11 cellular contexts compared by ENCODE assay signal in genomic region chr7:107746006-107746405, GRCh38. TPM values are rescaled to one million over a fixed set of nuclear protein-coding genes. Genes with fewer than 3 reads are reported as not detected.
DNase-seq lines count a peak whose midpoint lies in the region; ATAC-seq and TF ChIP-seq lines count a peak whose summit lies in the region.
"Had no signal": no experiment of that assay in that cellular context is flagged by ENCODE, and none has a peak within 500 bp of the region (broad histone marks: within the 10 kb centered on the region; RNA-seq: fewer than 3 reads in every experiment).

No MANE protein-coding gene starts in this region.

- WGBS in SK-N-SH (ENCODE audit: low lambda C conversion rate), result 58% methylated on average over 3 of the region's 3 CpGs
- 66 to 75% (median 71%) methylated on average over 3 of the region's 3 CpGs for WGBS in spleen, 5 donors

- POLR2A ChIA-PET in SK-N-SH (lab: Yijun Ruan, JAX), result no interaction called here

- intact Hi-C loops in spleen (cut with DNase I; ENCODE audit: low total_unique reads), result loop anchor here (10.0 kb wide), 1 partner anchor 129 kb away; no protein-coding TSS in a partner anchor

- peaks cover 54% of the 10 kb centered on the region for H4K20me1 ChIP-seq in SK-N-SH (ENCODE audit: insufficient read depth)
- H4K20me1 ChIP-seq in OCI-LY1 (ENCODE audit: insufficient read depth, low read length), result no peaks in the 10 kb centered on the region

- H3K9me2 ChIP-seq in SK-N-SH (no peaks in the 10 kb centered on the region), OCI-LY1 (ENCODE audit: low read depth, low read length) (no peaks in the 10 kb centered on the region)

- H2AFZ ChIP-seq in SK-N-SH (ENCODE audit: low read depth), result no peak overlapping the region
- H2AFZ ChIP-seq in OCI-LY1 (ENCODE audit: low read length), result no peak overlapping the region

- TF ChIP-seq POLR2A in spleen (IDR thresholded peaks at IDR 0.05), result no peak

- no peak for TF ChIP-seq RAD21 in SK-N-SH (IDR thresholded peaks at IDR 0.05; ENCODE audit: low read length)

- H3K9me3 ChIP-seq in SK-N-SH, result no peaks in the 10 kb centered on the region
- no peaks in the 10 kb centered on the region for H3K9me3 ChIP-seq in OCI-LY1 (ENCODE audit: low read length)
- H3K9me3 ChIP-seq in spleen, result no peaks in the 10 kb centered on the region
- H3K9me3 ChIP-seq: thoracic aorta had no signal

- H3K79me2 ChIP-seq in SK-N-SH (ENCODE audit: insufficient read depth) (peaks cover 71% of the 10 kb centered on the region), OCI-LY1 (ENCODE audit: insufficient read depth, low read length) (peaks cover 64% of the 10 kb centered on the region)

- no peak overlapping the region for H3K27ac Mint-ChIP-seq in osteocyte (ENCODE audit: unreplicated experiment)

- TF ChIP-seq EP300 in SK-N-SH (IDR thresholded peaks at IDR 0.05; ENCODE audit: borderline replicate concordance in 1 of 2, low read depth in 1 of 2, low read length in 1 of 2), result no peak

- TF ChIP-seq CTCF in SK-N-SH (IDR thresholded peaks at IDR 0.05), result no peak
- no peak for TF ChIP-seq CTCF in OCI-LY1 (IDR thresholded peaks at IDR 0.05; ENCODE audit: low read length)
- no peak for TF ChIP-seq CTCF in osteocyte (IDR thresholded peaks at IDR 0.05)
- no peak for TF ChIP-seq CTCF in spleen (IDR thresholded peaks at IDR 0.05 in 8 of 11, conservative IDR thresholded peaks at IDR 0.05 in 3 of 11)

- peak overlapping the region in 1 of 2 experiments; percentile 100; a peak in 1 of 4 replicates for H3K4me3 ChIP-seq in SK-N-SH (ENCODE audit: low read depth in 2 of 2, low read length in 1 of 2)
- peak overlapping the region; percentile 79 for H3K4me3 ChIP-seq in OCI-LY1 (ENCODE audit: low read depth, low read length, poor library complexity, severe bottlenecking)
- peak overlapping the region in 3 of 8 donors; percentile 78 to 86 (median 83) for H3K4me3 ChIP-seq in spleen

- peaks cover 11% of the 10 kb centered on the region for H3K36me3 Mint-ChIP-seq in osteocyte (ENCODE audit: unreplicated experiment)

- H3K27me3 ChIP-seq in SK-N-SH (ENCODE audit: insufficient read depth) (no peaks in the 10 kb centered on the region), OCI-LY1 (ENCODE audit: insufficient read depth, low read length) (no peaks in the 10 kb centered on the region), spleen (replicated peaks in 1 of 7) (no peaks in the 10 kb centered on the region)
- H3K27me3 ChIP-seq: brain microvascular endothelial cell had no signal

- H3K4me3 Mint-ChIP-seq in osteocyte (ENCODE audit: unreplicated experiment), result peak overlapping the region; percentile 94

- DNase-seq in SK-N-SH (no peak), dermis blood vessel endothelial cell (peak; percentile 55), osteocyte (ENCODE audit: extremely low spot score, unreplicated experiment) (no peak), Ammon's horn (ENCODE audit: low spot score) (no peak), superior temporal gyrus (ENCODE audit: extremely low spot score) (no peak), spleen (no peak)
- DNase-seq: brain microvascular endothelial cell had no signal

- no peak for ATAC-seq in SK-N-SH treated with all-trans-retinoic acid at 6 μM for 48 hours

- H3K4me1 Mint-ChIP-seq in osteocyte (ENCODE audit: unreplicated experiment), result peaks cover 39% of the 10 kb centered on the region

- peaks cover 2% of the 10 kb centered on the region for H3K27me3 Mint-ChIP-seq in osteocyte (ENCODE audit: unreplicated experiment)

- H3K4me2 ChIP-seq in SK-N-SH (peak overlapping the region; percentile 87), OCI-LY1 (ENCODE audit: low read length) (peak overlapping the region; percentile 76)

- CTCF ChIA-PET in SK-N-SH (lab: Yijun Ruan, JAX), result interaction anchor here (1.1 to 12.8 kb wide), 4 partner anchors 50 to 400 kb away, joined by 3 to 284 read pairs (median 8); no protein-coding TSS in a partner anchor

- H3K36me3 ChIP-seq in SK-N-SH (replicated peaks in 1 of 2; ENCODE audit: control insufficient read depth in 1 of 2, insufficient read depth in 2 of 2, low read length in 1 of 2), result peaks cover 38 to 45% of the 10 kb centered on the region in 2 experiments
- H3K36me3 ChIP-seq in OCI-LY1 (ENCODE audit: insufficient read depth, low read length), result peaks cover 36% of the 10 kb centered on the region
- H3K36me3 ChIP-seq in spleen, result peaks cover 0 to 30% (median 20%) of the 10 kb centered on the region in 6 donors
- H3K36me3 ChIP-seq: brain microvascular endothelial cell had no signal

- no peaks in the 10 kb centered on the region for H3K9me3 Mint-ChIP-seq in osteocyte (ENCODE audit: unreplicated experiment)

- peaks cover 19% of the 10 kb centered on the region for H3F3A ChIP-seq in SK-N-SH (replicated peaks; ENCODE audit: insufficient read depth)
- H3F3A ChIP-seq in OCI-LY1 (ENCODE audit: insufficient read depth, low read length), result no peaks in the 10 kb centered on the region

- no peak overlapping the region for H3K9ac ChIP-seq in SK-N-SH
- peak overlapping the region; percentile 70; the same call in 1 of the 2 replicates for H3K9ac ChIP-seq in OCI-LY1 (ENCODE audit: low read length)

- H3K4me1 ChIP-seq in SK-N-SH (ENCODE audit: control insufficient read depth in 1 of 2, insufficient read depth in 2 of 2, low read depth in 1 of 2, low read length in 1 of 2), result peaks cover 7 to 20% of the 10 kb centered on the region in 2 experiments; a peak in 3 of 4 replicates
- H3K4me1 ChIP-seq in OCI-LY1 (ENCODE audit: insufficient read depth, low read length, severe bottlenecking), result peaks cover 42% of the 10 kb centered on the region
- H3K4me1 ChIP-seq in spleen, result peaks cover 45 to 75% (median 49%) of the 10 kb centered on the region in 6 donors

- no peak overlapping the region for H3K27ac ChIP-seq in SK-N-SH (ENCODE audit: low read depth in 2 of 2, low read length in 1 of 2)
- no peak overlapping the region for H3K27ac ChIP-seq in OCI-LY1 (ENCODE audit: low read depth, low read length, poor library complexity, severe bottlenecking)
- H3K27ac ChIP-seq in spleen, result peak overlapping the region in 2 of 8 donors; percentile 2 to 9
- H3K27ac ChIP-seq: brain microvascular endothelial cell, thoracic aorta had no signal

TF ChIP-seq in SK-N-SH, 30 proteins besides CTCF, POLR2A, EP300 and RAD21:
- no peak for TF ChIP-seq YY1 (IDR thresholded peaks at IDR 0.05; ENCODE audit: low read depth)

TF ChIP-seq in SK-N-SH treated with all-trans-retinoic acid at 6 μM for 48 hours, 23 proteins besides CTCF, POLR2A, EP300 and RAD21 (continues in another document):
- no peak for TF ChIP-seq ZFP30 (CRISPR knock-in tag; IDR thresholded peaks at IDR 0.05)
- no peak for TF ChIP-seq ARNTL (CRISPR knock-in tag; IDR thresholded peaks at IDR 0.05; ENCODE audit: borderline replicate concordance, low read depth)
- TF ChIP-seq GLIS3 (CRISPR knock-in tag; IDR thresholded peaks at IDR 0.05), result no peak
- TF ChIP-seq CREB5 (CRISPR knock-in tag; IDR thresholded peaks at IDR 0.05; ENCODE audit: low read depth), result no peak
- no peak for TF ChIP-seq ZNF565 (CRISPR knock-in tag; conservative IDR thresholded peaks at IDR 0.05; ENCODE audit: low read depth)
- TF ChIP-seq TSHZ2 (CRISPR knock-in tag; IDR thresholded peaks at IDR 0.05), result no peak
- no peak for TF ChIP-seq BACH2 (CRISPR knock-in tag; IDR thresholded peaks at IDR 0.05; ENCODE audit: borderline replicate concordance)
- no peak for TF ChIP-seq PPARA (CRISPR knock-in tag; IDR thresholded peaks at IDR 0.05; ENCODE audit: borderline replicate concordance)

RNA-seq across cellular contexts. Expression of gene CBLL1, which starts 2.1 kb away (rescaled TPM):
- polyA plus RNA-seq in SK-N-SH (2012; rRNA removed) (26.0 and 28.8 TPM in 2 replicates), spleen (1 to 10 TPM; 5.4 to 7.9 (median 7.6) TPM)
- polyA plus RNA-seq in SK-N-SH (2012; cell fraction: cytosol; rRNA removed), result 28.1 and 30.1 TPM in 2 replicates
- 16.4 and 37.6 TPM in 2 replicates for polyA plus RNA-seq in SK-N-SH (2012; cell fraction: nucleus; rRNA removed)
- total RNA-seq in dermis blood vessel endothelial cell (18.1 and 18.9 TPM in 2 replicates), osteocyte (23.8 and 26.2 TPM in 2 replicates), spleen (10 to 100 TPM; 25.3 to 41.0 (median 35.5) TPM)

RNA-seq across cellular contexts. Expression of gene SLC26A3, which starts 57.0 kb away (rescaled TPM):
- not detected in 2 replicates for polyA plus RNA-seq in SK-N-SH (2012; rRNA removed)
- not detected in 2 replicates for polyA plus RNA-seq in SK-N-SH (2012; cell fraction: cytosol; rRNA removed)
- not detected in 2 replicates for polyA plus RNA-seq in SK-N-SH (2012; cell fraction: nucleus; rRNA removed)
- total RNA-seq in dermis blood vessel endothelial cell, result not detected in 2 replicates
- total RNA-seq in osteocyte, result not detected in 2 replicates
- total RNA-seq in spleen, result under 1 TPM in 1 of 7 donors, not detected in 6; 0.37 TPM
- polyA plus RNA-seq in spleen, result under 1 TPM in 1 of 3 donors, not detected in 2; 0.13 TPM
- total RNA-seq: M059J, thoracic aorta had no signal
